11 cellular contexts compared by ENCODE assay signal in the genomic region with DNA sequence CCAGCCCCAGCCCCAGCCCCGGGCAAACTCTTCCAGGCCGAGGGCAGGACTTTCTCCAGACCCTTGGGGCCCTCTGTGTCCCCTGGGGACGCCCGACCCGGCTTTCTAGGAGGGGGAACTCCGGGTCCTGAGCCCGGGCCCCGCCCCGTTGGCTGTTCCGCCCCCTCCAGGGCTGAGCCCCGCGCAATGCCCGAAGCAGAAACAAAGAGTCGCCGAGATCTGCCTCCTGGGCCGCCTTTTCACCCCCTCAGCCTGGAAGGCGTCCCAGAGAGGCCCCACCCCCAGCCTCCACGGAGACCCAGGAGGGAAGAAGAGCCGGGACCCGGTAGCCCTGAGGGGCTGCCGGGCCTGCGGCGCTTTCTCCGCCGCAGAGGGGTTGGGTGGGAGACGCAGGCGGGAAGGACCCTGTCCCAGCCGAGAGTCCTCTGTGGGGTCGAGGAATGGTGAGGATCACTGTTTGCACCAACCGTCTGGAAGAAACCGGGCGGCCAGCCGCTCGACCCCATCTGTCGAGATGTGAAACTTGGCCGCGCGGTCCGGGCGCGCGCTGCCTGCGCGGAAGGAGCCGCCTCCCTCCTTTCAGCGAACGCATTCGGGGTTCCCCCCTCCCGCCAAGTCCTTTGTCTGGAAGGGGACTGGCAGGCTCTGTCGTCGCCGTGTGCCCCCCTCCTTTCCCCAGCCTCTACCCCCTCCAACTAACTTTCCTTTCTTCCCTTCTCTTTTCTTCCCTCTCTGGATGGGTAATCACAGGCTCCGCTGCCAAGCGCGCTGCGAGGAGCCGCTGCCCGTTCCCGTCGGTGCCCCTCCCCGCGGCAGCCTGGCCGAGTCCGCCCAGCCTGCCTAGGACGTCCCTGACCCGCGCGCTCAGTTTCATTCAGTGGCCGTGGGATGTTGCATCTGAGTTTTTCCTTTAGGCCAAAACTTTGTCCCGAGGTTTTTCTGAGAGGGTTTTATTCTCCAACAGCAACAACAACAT. TPM values are rescaled to one million over a fixed set of nuclear protein-coding genes. Genes with fewer than 3 reads are reported as not detected.
DNase-seq lines count a peak whose midpoint lies in the region; ATAC-seq and TF ChIP-seq lines count a peak whose summit lies in the region.
"Had no signal": no experiment of that assay in that cellular context is flagged by ENCODE, and none has a peak within 500 bp of the region (broad histone marks: within the 10 kb centered on the region; RNA-seq: fewer than 3 reads in every experiment).

No MANE protein-coding gene starts in this region.

- no peaks in the 10 kb centered on the region for H3K36me3 Mint-ChIP-seq in natural killer cell treated with Interleukin-12 subunit alpha and Interleukin-12 subunit beta and Interleukin-15 and Interleukin-18, amount 100 ng/mL, for 72 hours
- H3K36me3 Mint-ChIP-seq: activated naive CD4-positive, alpha-beta T cell treated with anti-CD3 and anti-CD28 coated beads, Interleukin-2, amount 10 ng/mL, durations not matched to agents 7 days and 5 days had no signal

- WGBS in mammary epithelial cell (ENCODE audit: low coverage, missing lambda C conversion rate) = 7% methylated on average over 21 of the region's 70 CpGs

- in situ Hi-C loops in ACHN (cut with HindIII; ENCODE audit: low pct_ligation_motif_present, low pct_unique_long_range_greater_than_20kb, low sequenced_read_pairs) = no loop called here
- in situ Hi-C loops in mammary epithelial cell (cut with MboI; ENCODE audit: low sequenced_read_pairs in 2 of 2) = no loop called here

- peak overlapping the region; percentile 23 for H3K4me2 ChIP-seq in mammary epithelial cell (ENCODE audit: insufficient read depth, low read depth, low read length)
- H3K4me2 ChIP-seq in MM.1S (ENCODE audit: low read depth, low read length) = no peak overlapping the region

- peak; percentile 28 to 51 for ATAC-seq in natural killer cell treated with Interleukin-12 subunit alpha and Interleukin-12 subunit beta and Interleukin-15 and Interleukin-18, amount 100 ng/mL, for 72 hours
- ATAC-seq in GM21390 (IDR thresholded peaks at IDR 0.05; ENCODE audit: unreplicated experiment) = no peak
- no peak for ATAC-seq in GM21529 (IDR thresholded peaks at IDR 0.05; ENCODE audit: unreplicated experiment)

- H3K27ac Mint-ChIP-seq in natural killer cell treated with Interleukin-12 subunit alpha and Interleukin-12 subunit beta and Interleukin-15 and Interleukin-18, amount 100 ng/mL, for 72 hours = no peak overlapping the region

- no peaks in the 10 kb centered on the region for H3K9me3 Mint-ChIP-seq in natural killer cell treated with Interleukin-12 subunit alpha and Interleukin-12 subunit beta and Interleukin-15 and Interleukin-18, amount 100 ng/mL, for 72 hours
- H3K9me3 Mint-ChIP-seq: activated naive CD4-positive, alpha-beta T cell treated with anti-CD3 and anti-CD28 coated beads, Interleukin-2, amount 10 ng/mL, durations not matched to agents 7 days and 5 days had no signal

- CTCF ChIA-PET in mammary epithelial cell (lab: Charles Lee; ENCODE audit: low non-redundant PET) = no interaction called here

- H3K9me2 ChIP-seq in MM.1S (replicated peaks; ENCODE audit: insufficient read depth, low read length) = no peaks in the 10 kb centered on the region

- peaks cover 41 to 73% of the 10 kb centered on the region in 2 donors for H3K27me3 Mint-ChIP-seq in natural killer cell treated with Interleukin-12 subunit alpha and Interleukin-12 subunit beta and Interleukin-15 and Interleukin-18, amount 100 ng/mL, for 72 hours

- H4K20me1 ChIP-seq in mammary epithelial cell (ENCODE audit: insufficient read depth, low read length) = peaks cover 2% of the 10 kb centered on the region
- no peaks in the 10 kb centered on the region for H4K20me1 ChIP-seq in MM.1S (ENCODE audit: insufficient read depth, low read length)

- intact Hi-C loops in mammary epithelial cell (cut with micrococcal nuclease) = no loop called here

- peaks cover 75% of the 10 kb centered on the region for H3K27me3 ChIP-seq in mammary epithelial cell (ENCODE audit: insufficient read depth, low read length)
- peaks cover 97% of the 10 kb centered on the region for H3K27me3 ChIP-seq in MM.1S (replicated peaks; ENCODE audit: insufficient read depth, low read length)

- H3K36me3 ChIP-seq in mammary epithelial cell (ENCODE audit: insufficient read depth, low read length) (no peaks in the 10 kb centered on the region), MM.1S (replicated peaks; ENCODE audit: insufficient read depth, low read length) (no peaks in the 10 kb centered on the region)

- dilution Hi-C loops in mammary epithelial cell (cut with HindIII; ENCODE audit: low sequenced_read_pairs) = no loop called here

- H3F3A ChIP-seq in MM.1S (ENCODE audit: insufficient read depth, low read length) = no peaks in the 10 kb centered on the region

- no peak overlapping the region for H3K9ac ChIP-seq in mammary epithelial cell (ENCODE audit: insufficient read depth, low read length)
- no peak overlapping the region for H3K9ac ChIP-seq in MM.1S (ENCODE audit: low read length)

- peak; percentile 57 for DNase-seq in ACHN
- peak; percentile 56 for DNase-seq in GM20000 (ENCODE audit: low spot score)
- DNase-seq in mammary epithelial cell = no peak
- DNase-seq in natural killer cell treated with Interleukin-12 subunit alpha and Interleukin-12 subunit beta and Interleukin-15 and Interleukin-18, amount 100 ng/mL, for 72 hours (ENCODE audit: low spot score) = peak; percentile 59
- DNase-seq in MM.1S = no peak
- no peak for DNase-seq in cerebellar nuclear complex (lab: John Stamatoyannopoulos, UW)
- DNase-seq: activated naive CD4-positive, alpha-beta T cell treated with anti-CD3 and anti-CD28 coated beads, Interleukin-2, amount 10 ng/mL, durations not matched to agents 7 days and 5 days; Karpas-422 had no signal

- no peaks in the 10 kb centered on the region for H3K79me2 ChIP-seq in mammary epithelial cell (ENCODE audit: insufficient read depth, low read length)
- no peaks in the 10 kb centered on the region for H3K79me2 ChIP-seq in MM.1S (ENCODE audit: low read length)

- H3K27ac ChIP-seq in mammary epithelial cell (ENCODE audit: insufficient read depth, low read depth, low read length) (no peak overlapping the region), MM.1S (ENCODE audit: low read length) (no peak overlapping the region)

- no peak for TF ChIP-seq CTCF in GM20000 (IDR thresholded peaks at IDR 0.05; ENCODE audit: extremely low read depth, missing control alignments)
- TF ChIP-seq CTCF in mammary epithelial cell (conservative IDR thresholded peaks at IDR 0.05 in 1 of 2, IDR thresholded peaks at IDR 0.05 in 1 of 2; ENCODE audit: extremely low read depth in 1 of 2, insufficient read depth in 1 of 2, low read depth in 1 of 2, low read length in 2 of 2) = no peak
- TF ChIP-seq CTCF in MM.1S (IDR thresholded peaks at IDR 0.05; ENCODE audit: low read length) = no peak

- H2AFZ ChIP-seq in mammary epithelial cell (ENCODE audit: low read depth, low read length) (peak overlapping the region; percentile 33), MM.1S (ENCODE audit: low read length) (no peak overlapping the region)

- H3K4me3 ChIP-seq in mammary epithelial cell (replicated peaks in 1 of 3; ENCODE audit: insufficient read depth in 1 of 3, low read depth in 2 of 3, low read length in 3 of 3) (no peak overlapping the region), MM.1S (ENCODE audit: low read length) (no peak overlapping the region)

- peaks cover 5 to 12% of the 10 kb centered on the region in 2 donors for H3K4me1 Mint-ChIP-seq in natural killer cell treated with Interleukin-12 subunit alpha and Interleukin-12 subunit beta and Interleukin-15 and Interleukin-18, amount 100 ng/mL, for 72 hours (ENCODE audit: low read depth in 2 of 2)

- peak overlapping the region; percentile 15 for H3K4me3 Mint-ChIP-seq in natural killer cell treated with Interleukin-12 subunit alpha and Interleukin-12 subunit beta and Interleukin-15 and Interleukin-18, amount 100 ng/mL, for 72 hours
- H3K4me3 Mint-ChIP-seq: activated naive CD4-positive, alpha-beta T cell treated with anti-CD3 and anti-CD28 coated beads, Interleukin-2, amount 10 ng/mL, durations not matched to agents 7 days and 5 days had no signal

- no TSS peak for BruUV-seq in mammary epithelial cell (replicated peaks; lab: Mats Ljungman, UMichigan)

- H3K9me3 ChIP-seq in mammary epithelial cell (replicated peaks; ENCODE audit: insufficient read depth, low read length) (no peaks in the 10 kb centered on the region), MM.1S (replicated peaks; ENCODE audit: insufficient read depth, low read length) (no peaks in the 10 kb centered on the region)

- H3K4me1 ChIP-seq in mammary epithelial cell (ENCODE audit: insufficient read depth, low read length) (peaks cover 9% of the 10 kb centered on the region), MM.1S (ENCODE audit: low read length) (no peaks in the 10 kb centered on the region)

RNA-seq across cellular contexts. Expression of gene EN2, which starts 10.2 kb away (rescaled TPM):
- total RNA-seq in mammary epithelial cell = under 1 TPM; 0.17 to 0.26 TPM
- not detected for polyA plus RNA-seq in mammary epithelial cell
- not detected for polyA minus RNA-seq in mammary epithelial cell
- total RNA-seq in natural killer cell treated with Interleukin-12 subunit alpha and Interleukin-12 subunit beta and Interleukin-15 and Interleukin-18, amount 100 ng/mL, for 72 hours = under 1 TPM in 1 of 2 donors, not detected in 1; 0.07 TPM
- total RNA-seq: fibroblast of villous mesenchyme had no signal

Comparison
In these comparisons a context has a peak if more than half of its experiments do, and no peak if none do; other contexts are left out.
1. DNase-seq: peak in ACHN (single experiment), GM20000 (single experiment) and natural killer cell treated with Interleukin-12 subunit alpha and Interleukin-12 subunit beta and Interleukin-15 and Interleukin-18, amount 100 ng/mL, for 72 hours (single experiment); none in mammary epithelial cell (single experiment), MM.1S (single experiment) and cerebellar nuclear complex (0 of 2).
2. ATAC-seq: peak in natural killer cell treated with Interleukin-12 subunit alpha and Interleukin-12 subunit beta and Interleukin-15 and Interleukin-18, amount 100 ng/mL, for 72 hours (2 of 2); none in GM21390 (single experiment) and GM21529 (single experiment).